In the genomic region with DNA sequence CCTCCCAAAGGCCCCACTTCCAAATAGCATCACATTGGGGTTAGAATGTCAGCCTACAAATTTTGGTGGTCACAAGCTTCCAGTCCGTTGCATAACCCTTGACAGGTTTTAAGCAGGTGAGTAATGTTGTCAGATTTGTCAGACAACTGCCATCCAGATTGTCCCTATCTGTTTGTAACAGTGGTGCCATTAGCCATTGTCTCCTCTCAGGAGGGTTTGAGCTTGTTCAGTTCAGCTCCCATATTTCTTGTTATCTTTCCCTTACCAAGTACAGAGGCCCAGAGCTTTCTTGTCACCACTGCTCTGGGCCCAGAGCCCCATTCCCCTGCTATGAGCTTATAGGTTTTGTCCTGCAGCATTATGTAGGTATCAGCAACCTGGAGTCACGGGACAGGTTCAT, we compare ENCODE assay signal across 26 cellular contexts.
"Had no signal": no experiment of that assay in that cellular context is flagged by ENCODE, and none has a peak within 500 bp of the region (broad histone marks: within the 10 kb centered on the region; RNA-seq: fewer than 3 reads in every experiment).

No MANE protein-coding gene starts in this region.

- H3K27ac ChIP-seq: colonic mucosa, esophagus muscularis mucosa, foreskin keratinocyte, gastroesophageal sphincter, hepatocyte, ovary, psoas muscle, sigmoid colon, suprapubic skin had no signal

- H3K36me3 ChIP-seq: colonic mucosa, esophagus muscularis mucosa, gastroesophageal sphincter, heart left ventricle, left lung, ovary, sigmoid colon, suprapubic skin had no signal

- H3K79me2 ChIP-seq: hepatocyte had no signal

- H3K9me3 ChIP-seq: colonic mucosa, esophagus muscularis mucosa, gastroesophageal sphincter, heart left ventricle, left lung, mucosa of descending colon, ovary, psoas muscle, sigmoid colon, suprapubic skin had no signal

- H3K4me1 ChIP-seq: colonic mucosa, esophagus muscularis mucosa, foreskin keratinocyte, gastroesophageal sphincter, sigmoid colon, suprapubic skin had no signal

- H3K27me3 ChIP-seq: colonic mucosa, esophagus muscularis mucosa, foreskin keratinocyte, gastroesophageal sphincter, heart left ventricle, hepatocyte, left lung, ovary, sigmoid colon, suprapubic skin had no signal

- H2AFZ ChIP-seq: hepatocyte had no signal

- ATAC-seq: foreskin keratinocyte; gastroesophageal sphincter; mucosa of descending colon; natural killer cell treated with Interleukin-12 subunit alpha and Interleukin-12 subunit beta and Interleukin-15 and Interleukin-18, amount 100 ng/mL, for 72 hours; psoas muscle; right cardiac atrium had no signal

- H3K4me3 ChIP-seq: colonic mucosa, esophagus muscularis mucosa, gastroesophageal sphincter, heart left ventricle, hepatocyte, left lung, mucosa of descending colon, ovary, psoas muscle, sigmoid colon, suprapubic skin had no signal

- DNase-seq: colonic mucosa; dermis blood vessel endothelial cell; effector memory CD4-positive, alpha-beta T cell; foreskin keratinocyte; heart left ventricle; kidney; left cardiac atrium; left lung; mesenchymal stem cell; mucosa of descending colon; naive B cell; occipital lobe; ovary; posterior cingulate gyrus; psoas muscle; right cardiac atrium; sigmoid colon; stimulated activated CD4-positive, alpha-beta T cell treated with anti-CD3 and anti-CD28 coated beads, Interleukin-15, amount 100 ng/mL, for 24 hours; stimulated activated CD4-positive, alpha-beta T cell treated with anti-CD3 and anti-CD28 coated beads, Interleukin-2, amount 100 ng/mL, for 48 hours; stimulated activated naive B cell treated with anti-CD40 and anti-IgM and Interleukin-4, amounts not matched to agents 10 μg/mL and 1 μg/mL and 100 μg/mL, for 72 hours had no signal

- FAIRE-seq: endothelial cell of umbilical vein, kidney had no signal

- H3K4me2 ChIP-seq: hepatocyte had no signal
